ENCODE assay signal across 9 cellular contexts in the genomic region with DNA sequence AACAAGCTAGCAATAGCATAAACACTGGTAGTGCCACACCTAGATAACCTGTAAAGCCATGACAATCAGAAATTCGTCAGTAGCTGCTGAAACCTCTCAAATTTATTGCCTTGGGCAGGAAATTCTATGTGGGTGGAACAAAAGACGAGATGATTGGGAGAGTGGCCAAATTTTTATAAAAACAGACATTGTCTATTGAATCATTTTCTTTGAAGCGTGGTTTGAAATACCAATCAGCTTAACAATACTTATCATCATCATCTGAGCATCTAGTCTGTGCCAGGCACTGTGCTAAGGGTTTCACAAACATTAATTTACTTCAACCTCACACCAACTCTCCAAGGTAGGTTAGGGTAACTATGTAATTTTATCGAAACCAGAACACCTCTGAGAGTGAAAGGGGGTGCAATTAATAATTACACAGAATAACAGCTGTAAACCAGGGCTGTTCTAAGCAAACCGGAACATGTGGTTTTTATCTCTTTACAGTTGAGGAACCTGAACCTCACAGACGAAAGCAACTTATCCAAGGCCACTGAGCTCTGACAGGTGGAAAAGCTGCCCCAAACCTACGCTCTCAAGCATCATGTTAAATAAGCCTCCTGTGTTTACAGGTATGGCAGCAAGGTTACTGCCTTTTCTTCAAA. TPM values are rescaled to one million over a fixed set of nuclear protein-coding genes. Genes with fewer than 3 reads are reported as not detected.
DNase-seq lines count a peak whose midpoint lies in the region; ATAC-seq, FAIRE-seq and TF ChIP-seq lines count a peak whose summit lies in the region.
"Had no signal": no experiment of that assay in that cellular context is flagged by ENCODE, and none has a peak within 500 bp of the region (broad histone marks: within the 10 kb centered on the region; RNA-seq: fewer than 3 reads in every experiment).

No MANE protein-coding gene starts in this region.

- no peaks in the 10 kb centered on the region for H3K36me3 Mint-ChIP-seq in activated naive CD8-positive, alpha-beta T cell treated with anti-CD3 and anti-CD28 coated beads, Interleukin-2, amount 50 U/mL, for 24 hours (ENCODE audit: low read depth)
- peaks cover 22% of the 10 kb centered on the region for H3K36me3 Mint-ChIP-seq in neural progenitor cell

- no peaks in the 10 kb centered on the region for H3K79me2 ChIP-seq in neural progenitor cell (ENCODE audit: low read depth)

- peak overlapping the region; percentile 46 for H3K27ac Mint-ChIP-seq in activated naive CD8-positive, alpha-beta T cell treated with anti-CD3 and anti-CD28 coated beads, Interleukin-2, amount 50 U/mL, for 24 hours
- H3K27ac Mint-ChIP-seq in neural progenitor cell, result peak overlapping the region; percentile 50

- H3K36me3 ChIP-seq in neural progenitor cell, result no peaks in the 10 kb centered on the region

- peak; percentile 97 for ATAC-seq in GM21528 (IDR thresholded peaks at IDR 0.05; ENCODE audit: low FRiP score, unreplicated experiment)
- peak; percentile 53 for ATAC-seq in activated naive CD8-positive, alpha-beta T cell treated with anti-CD3 and anti-CD28 coated beads, Interleukin-2, amount 50 U/mL, for 24 hours

- H3K4me3 ChIP-seq in neural progenitor cell, result no peak overlapping the region
- H3K4me3 ChIP-seq: SK-N-MC had no signal

- H3K27me3 ChIP-seq in neural progenitor cell, result no peaks in the 10 kb centered on the region

- no peaks in the 10 kb centered on the region for H3K9me3 Mint-ChIP-seq in activated naive CD8-positive, alpha-beta T cell treated with anti-CD3 and anti-CD28 coated beads, Interleukin-2, amount 50 U/mL, for 24 hours
- no peaks in the 10 kb centered on the region for H3K9me3 Mint-ChIP-seq in neural progenitor cell

- no peak overlapping the region for H3K27ac ChIP-seq in neural progenitor cell
- H3K27ac ChIP-seq: SK-N-MC had no signal

- H4K20me1 ChIP-seq in neural progenitor cell (ENCODE audit: low read depth), result no peaks in the 10 kb centered on the region

- H3K4me1 Mint-ChIP-seq in activated naive CD8-positive, alpha-beta T cell treated with anti-CD3 and anti-CD28 coated beads, Interleukin-2, amount 50 U/mL, for 24 hours, result peaks cover 23% of the 10 kb centered on the region
- H3K4me1 Mint-ChIP-seq in neural progenitor cell, result peaks cover 3% of the 10 kb centered on the region

- FAIRE-seq in GM12891 (lab: Jason Lieb, UNC), result peak; percentile 76

- no peak overlapping the region for H3K4me2 ChIP-seq in neural progenitor cell

- peak; percentile 20 for DNase-seq in GM12891 (ENCODE audit: insufficient read length, low spot score)
- DNase-seq in HT1080 (ENCODE audit: low read depth), result peak; percentile 71
- no peak for DNase-seq in activated naive CD8-positive, alpha-beta T cell treated with anti-CD3 and anti-CD28 coated beads, Interleukin-2, amount 50 U/mL, for 24 hours
- no peak for DNase-seq in neural progenitor cell (ENCODE audit: low spot score)
- DNase-seq in AG08396 (ENCODE audit: low spot score), result no peak
- no peak for DNase-seq in DMS53 (lab: John Stamatoyannopoulos, UW)
- DNase-seq in NCI-H187 (lab: John Stamatoyannopoulos, UW), result no peak

- H2AFZ ChIP-seq in neural progenitor cell (replicated peaks), result no peak overlapping the region

- no peak for TF ChIP-seq CTCF in neural progenitor cell (IDR thresholded peaks at IDR 0.05)

- H3K9me3 ChIP-seq in neural progenitor cell (ENCODE audit: low read depth), result no peaks in the 10 kb centered on the region

- peak overlapping the region; percentile 9 for H3K4me3 Mint-ChIP-seq in activated naive CD8-positive, alpha-beta T cell treated with anti-CD3 and anti-CD28 coated beads, Interleukin-2, amount 50 U/mL, for 24 hours
- no peak overlapping the region for H3K4me3 Mint-ChIP-seq in neural progenitor cell

- no peaks in the 10 kb centered on the region for H3K27me3 Mint-ChIP-seq in activated naive CD8-positive, alpha-beta T cell treated with anti-CD3 and anti-CD28 coated beads, Interleukin-2, amount 50 U/mL, for 24 hours
- H3K27me3 Mint-ChIP-seq in neural progenitor cell (ENCODE audit: insufficient read depth, low read depth), result no peaks in the 10 kb centered on the region

- no peaks in the 10 kb centered on the region for H3F3A ChIP-seq in neural progenitor cell (ENCODE audit: low read depth)

- H3K4me1 ChIP-seq in neural progenitor cell, result no peaks in the 10 kb centered on the region

- TF ChIP-seq POLR2A in GM12891 (IDR thresholded peaks at IDR 0.05; ENCODE audit: low read depth, low read length), result no peak

- H3K9ac ChIP-seq in neural progenitor cell, result no peak overlapping the region

TF ChIP-seq in GM12891, 5 proteins besides CTCF, POLR2A, EP300 and RAD21:
- TF ChIP-seq SPI1 (IDR thresholded peaks at IDR 0.05; ENCODE audit: low read depth, low read length) (0 out of 2 replicates have a peak, but pooled peaks have one; percentile 6), POLR2AphosphoS5 (IDR thresholded peaks at IDR 0.05; ENCODE audit: low read depth, low read length) (no peak)

RNA-seq across cellular contexts. Expression of a gene that starts 43.4 kb away (rescaled TPM):
- 0.09 TPM for polyA plus RNA-seq in GM12891 (2012; ENCODE audit: low read depth, missing spikeins)
- total RNA-seq in HT1080 (2014; rRNA removed; shearing (Covaris generic)), result 4.0 and 7.5 TPM in 2 replicates
- 4.3 and 6.2 TPM in 2 replicates for polyA plus RNA-seq in HT1080 (2015; cell fraction: cytosol; rRNA removed)
- 5.0 and 5.9 TPM in 2 replicates for polyA plus RNA-seq in HT1080 (2015; cell fraction: nucleus; rRNA removed)
- total RNA-seq in neural progenitor cell (ENCODE audit: low replicate concordance), result 7.7 and 12.1 TPM in 2 replicates

RNA-seq across cellular contexts. Expression of a gene that starts 51.8 kb away (rescaled TPM):
- polyA plus RNA-seq in GM12891 (2012; ENCODE audit: low read depth, missing spikeins), result 8.0 TPM
- 35.0 and 35.1 TPM in 2 replicates for total RNA-seq in HT1080 (2014; rRNA removed; shearing (Covaris generic))
- polyA plus RNA-seq in HT1080 (2015; cell fraction: cytosol; rRNA removed), result 21.8 and 24.3 TPM in 2 replicates
- 5.7 and 8.3 TPM in 2 replicates for polyA plus RNA-seq in HT1080 (2015; cell fraction: nucleus; rRNA removed)
- 11.9 and 15.1 TPM in 2 replicates for total RNA-seq in neural progenitor cell (ENCODE audit: low replicate concordance)

Comparison
In these comparisons a context has a peak if more than half of its experiments do, and no peak if none do; other contexts are left out.
1. DNase-seq: peak in GM12891 (single experiment) and HT1080 (single experiment); none in activated naive CD8-positive, alpha-beta T cell treated with anti-CD3 and anti-CD28 coated beads, Interleukin-2, amount 50 U/mL, for 24 hours (single experiment), neural progenitor cell (single experiment), AG08396 (single experiment), DMS53 (single experiment) and NCI-H187 (0 of 2).